Comparison of ENCODE assay signal across 19 cellular contexts in genomic region chr16:70579248-70579647, GRCh38. TPM values are rescaled to one million over a fixed set of nuclear protein-coding genes. Genes with fewer than 3 reads are reported as not detected.
DNase-seq lines count a peak whose midpoint lies in the region; ATAC-seq, FAIRE-seq and TF ChIP-seq lines count a peak whose summit lies in the region.
"Had no signal": no experiment of that assay in that cellular context is flagged by ENCODE, and none has a peak within 500 bp of the region (broad histone marks: within the 10 kb centered on the region; RNA-seq: fewer than 3 reads in every experiment).

No MANE protein-coding gene starts in this region.

- POLR2A ChIA-PET in K562 (lab: Yijun Ruan, JAX), result interaction anchor here (0.8 to 4.0 kb wide), 5 partner anchors 8 to 23 kb away, joined by 3 to 22 read pairs (median 5); no protein-coding TSS in a partner anchor

- TF ChIP-seq CTCF in breast epithelium (IDR thresholded peaks at IDR 0.05) (no peak), mammary epithelial cell (conservative IDR thresholded peaks at IDR 0.05 in 1 of 2, IDR thresholded peaks at IDR 0.05 in 1 of 2; ENCODE audit: extremely low read depth in 1 of 2, insufficient read depth in 1 of 2, low read depth in 1 of 2, low read length in 2 of 2) (no peak), K562 (IDR thresholded peaks at IDR 0.05 in 2 of 3, conservative IDR thresholded peaks at IDR 0.05 in 1 of 3; ENCODE audit: insufficient read depth in 2 of 3, low read depth in 1 of 3, low read length in 3 of 3) (no peak), neural crest cell (conservative IDR thresholded peaks at IDR 0.05) (no peak), tibial artery (IDR thresholded peaks at IDR 0.05) (no peak)

- intact Hi-C loops in breast epithelium (cut with DNase I; ENCODE audit: low total_unique reads), result no loop called here
- intact Hi-C loops in mammary epithelial cell (cut with micrococcal nuclease), result loop anchor here (10.0 kb wide), 1 partner anchor 196 kb away; no protein-coding TSS in a partner anchor
- intact Hi-C loops in K562 (cut with micrococcal nuclease), result loop anchor here (5.0 kb wide), 1 partner anchor 73 kb away; no protein-coding TSS in a partner anchor
- intact Hi-C loops in tibial artery (cut with DNase I; ENCODE audit: low total_unique reads), result no loop called here

- peak overlapping the region in 2 of 3 donors; percentile 48 to 63 for H3K4me3 ChIP-seq in breast epithelium
- H3K4me3 ChIP-seq in mammary epithelial cell (replicated peaks in 1 of 3; ENCODE audit: insufficient read depth in 1 of 3, low read depth in 2 of 3, low read length in 3 of 3), result no peak overlapping the region
- no peak overlapping the region for H3K4me3 ChIP-seq in K562
- H3K4me3 ChIP-seq in tibial artery, result peak overlapping the region in 1 of 2 donors; percentile 39
- H3K4me3 ChIP-seq: GM23338 had no signal

- H3K27ac Mint-ChIP-seq in neural crest cell (ENCODE audit: unreplicated experiment), result no peak overlapping the region
- H3K27ac Mint-ChIP-seq: GM23338 had no signal

- no peaks in the 10 kb centered on the region for H3K36me3 Mint-ChIP-seq in neural crest cell (ENCODE audit: low read depth)
- H3K36me3 Mint-ChIP-seq: CD4-positive, CD25-positive, alpha-beta regulatory T cell had no signal

- peak overlapping the region; percentile 85 to 87 for H3K27ac ChIP-seq in breast epithelium
- H3K27ac ChIP-seq in mammary epithelial cell (ENCODE audit: insufficient read depth, low read depth, low read length), result no peak overlapping the region
- no peak overlapping the region for H3K27ac ChIP-seq in K562 (ENCODE audit: extremely low read depth, low read depth, low read length)
- H3K27ac ChIP-seq in tibial artery, result peak overlapping the region; percentile 57 to 59

- no peak for TF ChIP-seq RAD21 in K562 (CRISPR knock-in tag; conservative IDR thresholded peaks at IDR 0.05 in 1 of 2, IDR thresholded peaks at IDR 0.05 in 1 of 2)

- H3K9me3 Mint-ChIP-seq in neural crest cell, result no peaks in the 10 kb centered on the region
- H3K9me3 Mint-ChIP-seq: CD4-positive, CD25-positive, alpha-beta regulatory T cell; GM23338 had no signal

- H3K36me3 ChIP-seq in breast epithelium, result no peaks in the 10 kb centered on the region
- H3K36me3 ChIP-seq in mammary epithelial cell (ENCODE audit: insufficient read depth, low read length), result peaks cover 3% of the 10 kb centered on the region
- peaks cover 7% of the 10 kb centered on the region; the same call in 1 of the 3 replicates for H3K36me3 ChIP-seq in K562 (ENCODE audit: control insufficient read depth, insufficient read depth, low read length)
- no peaks in the 10 kb centered on the region for H3K36me3 ChIP-seq in tibial artery

- TF ChIP-seq EP300 in K562 (IDR thresholded peaks at IDR 0.05; ENCODE audit: low read length), result no peak

- FAIRE-seq in K562 (lab: Jason Lieb, UNC), result no peak

- TF ChIP-seq POLR2A in breast epithelium (IDR thresholded peaks at IDR 0.05) (no peak), K562 (conservative IDR thresholded peaks at IDR 0.05) (no peak)

- dilution Hi-C loops in mammary epithelial cell (cut with HindIII; ENCODE audit: low sequenced_read_pairs), result loop anchor here (5.0 kb wide), 1 partner anchor 73 kb away; no protein-coding TSS in a partner anchor

- no peaks in the 10 kb centered on the region for H3K9me1 ChIP-seq in K562 (ENCODE audit: control insufficient read depth, insufficient read depth, low read length)

- no peak overlapping the region for H3K9ac ChIP-seq in mammary epithelial cell (ENCODE audit: insufficient read depth, low read length)
- peak overlapping the region in 1 of 2 experiments; percentile 89; a peak in 2 of 4 replicates for H3K9ac ChIP-seq in K562 (ENCODE audit: insufficient read depth in 1 of 2, low read depth in 2 of 2, low read length in 2 of 2)

- DNase-seq in breast epithelium (ENCODE audit: low spot score in 2 of 2) (no peak), mammary epithelial cell (no peak), K562 (ENCODE audit: extremely low read depth in 1 of 4, low spot score in 3 of 4) (no peak), neural crest cell (ENCODE audit: low read depth, low spot score) (no peak), tibial artery (no peak), HT-29 (ENCODE audit: low spot score) (no peak)
- no peak for DNase-seq in stimulated activated CD4-positive, alpha-beta T cell treated with anti-CD3 and anti-CD28 coated beads, Interleukin-15, amount 100 ng/mL, for 24 hours
- DNase-seq: CD4-positive, CD25-positive, alpha-beta regulatory T cell; DMS153; GDM1; NCI-H1417; NCI-H187; NCI-H2227 treated with DMSO at 0.1 percent for 48 hours; NCI-H510A treated with DMSO at 0.1 percent for 48 hours; NCI-H774; SIG-M5 had no signal

- H3K4me3 Mint-ChIP-seq in neural crest cell, result peak overlapping the region; percentile 47
- H3K4me3 Mint-ChIP-seq: CD4-positive, CD25-positive, alpha-beta regulatory T cell; GM23338 had no signal

- in situ Hi-C loops in mammary epithelial cell (cut with MboI; ENCODE audit: low sequenced_read_pairs in 2 of 2) (no loop called here), K562 (cut with MboI) (no loop called here)

- no peaks in the 10 kb centered on the region for H3K79me2 ChIP-seq in mammary epithelial cell (ENCODE audit: insufficient read depth, low read length)
- no peaks in the 10 kb centered on the region for H3K79me2 ChIP-seq in K562 (ENCODE audit: control insufficient read depth, insufficient read depth, low read length)

- H2AFZ ChIP-seq in mammary epithelial cell (ENCODE audit: low read depth, low read length) (no peak overlapping the region), K562 (ENCODE audit: low read depth, low read length) (peak overlapping the region; percentile 77)

- no TSS peak for BruUV-seq in mammary epithelial cell (replicated peaks; lab: Mats Ljungman, UMichigan)
- no TSS peak for BruUV-seq in K562 (replicated peaks; lab: Mats Ljungman, UMichigan)

- ATAC-seq in K562 (no peak), GM19452 (IDR thresholded peaks at IDR 0.05; ENCODE audit: unreplicated experiment) (no peak)

- peaks cover 11 to 14% of the 10 kb centered on the region in 2 donors for H3K4me1 ChIP-seq in breast epithelium
- H3K4me1 ChIP-seq in mammary epithelial cell (ENCODE audit: insufficient read depth, low read length), result peaks cover 48% of the 10 kb centered on the region
- peaks cover 5 to 8% of the 10 kb centered on the region in 2 experiments; a peak in 3 of 5 replicates for H3K4me1 ChIP-seq in K562 (replicated peaks in 1 of 2; ENCODE audit: control insufficient read depth in 2 of 2, insufficient read depth in 2 of 2, low read length in 2 of 2)
- H3K4me1 ChIP-seq in tibial artery, result peaks cover 0 to 76% (median 48%) of the 10 kb centered on the region in 4 donors

- H4K20me1 ChIP-seq in mammary epithelial cell (ENCODE audit: insufficient read depth, low read length) (no peaks in the 10 kb centered on the region), K562 (replicated peaks; ENCODE audit: control insufficient read depth, insufficient read depth, low read length) (no peaks in the 10 kb centered on the region; the same call in 1 of the 2 replicates)

- CTCF ChIA-PET in mammary epithelial cell (lab: Charles Lee; ENCODE audit: low non-redundant PET), result no interaction called here
- CTCF ChIA-PET in K562 (lab: Yijun Ruan, JAX; ENCODE audit: low intra/inter-chr PET ratio), result no interaction called here

- H3K4me1 Mint-ChIP-seq in neural crest cell, result no peaks in the 10 kb centered on the region

- 66% methylated on average over 5 of the region's 5 CpGs for WGBS in mammary epithelial cell (ENCODE audit: low coverage, missing lambda C conversion rate)
- WGBS in K562 (ENCODE audit: insufficient coverage, low coverage, missing lambda C conversion rate), result 74% methylated on average over 5 of the region's 5 CpGs

- H3K27me3 Mint-ChIP-seq in neural crest cell (ENCODE audit: low read depth), result peaks cover 3% of the 10 kb centered on the region

- H3K9me3 ChIP-seq in breast epithelium (no peaks in the 10 kb centered on the region), mammary epithelial cell (replicated peaks; ENCODE audit: insufficient read depth, low read length) (no peaks in the 10 kb centered on the region), K562 (replicated peaks; ENCODE audit: control insufficient read depth, insufficient read depth, low read depth, low read length) (no peaks in the 10 kb centered on the region), tibial artery (no peaks in the 10 kb centered on the region)
- H3K9me3 ChIP-seq: BE2C had no signal

- H3K27me3 ChIP-seq in breast epithelium (no peaks in the 10 kb centered on the region), mammary epithelial cell (ENCODE audit: insufficient read depth, low read length) (no peaks in the 10 kb centered on the region), K562 (ENCODE audit: control insufficient read depth in 2 of 2, insufficient read depth in 2 of 2, low read length in 2 of 2) (peaks cover 0 to 3% of the 10 kb centered on the region in 2 experiments; a peak in 1 of 5 replicates), tibial artery (no peaks in the 10 kb centered on the region)
- H3K27me3 ChIP-seq: BE2C had no signal

- H3K4me2 ChIP-seq in mammary epithelial cell (ENCODE audit: insufficient read depth, low read depth, low read length) (no peak overlapping the region), K562 (ENCODE audit: insufficient read depth, low read length) (no peak overlapping the region)
- H3K4me2 ChIP-seq: GM23338 had no signal

RNA-seq across cellular contexts. Expression of gene SF3B3, which starts 55.6 kb away (rescaled TPM):
- total RNA-seq in breast epithelium (100 to 1,000 TPM in 2 of 3 donors, 10 to 100 TPM in 1; 80.2 to 147 (median 133) TPM), mammary epithelial cell (100 to 1,000 TPM; 147 to 305 TPM), K562 (2014; rRNA removed) (98.9 and 208 TPM in 2 replicates), K562 (2014; rRNA removed; fragmentation: Illumina TruSeq; extraction: Trizol) (221 and 275 TPM in 2 replicates), K562 (2015; rRNA removed; fragmentation: Illumina TruSeq; extraction: Trizol) (252 and 265 TPM in 2 replicates), K562 (2021) (513 and 546 TPM in 2 replicates), neural crest cell (622 and 631 TPM in 2 replicates)
- polyA plus RNA-seq in mammary epithelial cell (107 TPM), K562 (2011; rRNA removed) (172 and 248 TPM in 2 replicates), K562 (2014; fragmentation: Illumina TruSeq; extraction: Trizol) (349 and 430 TPM in 2 replicates), K562 (2014; fragmentation: Nextera tagmentation; extraction: Ambion mirVana) (100 to 1,000 TPM; 209 to 414 TPM), K562 (2014; rRNA removed) (103 and 105 TPM in 2 replicates)
- polyA minus RNA-seq in mammary epithelial cell, result 517 TPM
- total RNA-seq in K562 (2011; cell fraction: chromatin; rRNA removed; ENCODE audit: low replicate concordance), result 616 and 628 TPM in 2 replicates
- 207 and 261 TPM in 2 replicates for total RNA-seq in K562 (2011; cell fraction: nucleolus; rRNA removed)
- 272 and 275 TPM in 2 replicates for total RNA-seq in K562 (2011; cell fraction: nucleoplasm; rRNA removed)
- 249 and 266 TPM in 2 replicates for polyA plus RNA-seq in K562 (2011; cell fraction: cytosol; rRNA removed)
- polyA plus RNA-seq in K562 (2011; cell fraction: nucleus; rRNA removed), result 317 and 410 TPM in 2 replicates
- polyA plus RNA-seq in K562 (2012), result 179 and 231 TPM in 2 replicates
- polyA minus RNA-seq in K562 (2011; rRNA and poly(A)+ RNA removed), result 327 and 380 TPM in 2 replicates
- polyA minus RNA-seq in K562 (2011; cell fraction: cytosol; rRNA and poly(A)+ RNA removed), result 234 and 252 TPM in 2 replicates
- polyA minus RNA-seq in K562 (2011; cell fraction: nucleus; rRNA and poly(A)+ RNA removed), result 101 and 174 TPM in 2 replicates
- 144 and 153 TPM in 2 replicates for total RNA-seq in HT-29 (2014; rRNA removed; shearing (Covaris generic))

RNA-seq across cellular contexts. Expression of gene COG4, which starts 55.9 kb away (rescaled TPM):
- 10 to 100 TPM; 36.4 to 46.1 (median 41.3) TPM for total RNA-seq in breast epithelium
- 10 to 100 TPM; 42.7 to 52.0 TPM for total RNA-seq in mammary epithelial cell
- polyA plus RNA-seq in mammary epithelial cell, result 35.7 TPM
- 39.0 TPM for polyA minus RNA-seq in mammary epithelial cell
- 128 and 175 TPM in 2 replicates for total RNA-seq in K562 (2011; cell fraction: chromatin; rRNA removed; ENCODE audit: low replicate concordance)
- 70.0 and 73.4 TPM in 2 replicates for total RNA-seq in K562 (2011; cell fraction: nucleolus; rRNA removed)
- total RNA-seq in K562 (2011; cell fraction: nucleoplasm; rRNA removed), result 87.9 and 95.3 TPM in 2 replicates
- total RNA-seq in K562 (2014; rRNA removed), result 43.2 and 59.0 TPM in 2 replicates
- 39.5 and 44.4 TPM in 2 replicates for total RNA-seq in K562 (2014; rRNA removed; fragmentation: Illumina TruSeq; extraction: Trizol)
- 41.2 and 42.6 TPM in 2 replicates for total RNA-seq in K562 (2015; rRNA removed; fragmentation: Illumina TruSeq; extraction: Trizol)
- 66.7 and 69.8 TPM in 2 replicates for total RNA-seq in K562 (2021)
- 69.2 and 73.9 TPM in 2 replicates for polyA plus RNA-seq in K562 (2011; rRNA removed)
- polyA plus RNA-seq in K562 (2011; cell fraction: cytosol; rRNA removed), result 55.1 and 86.3 TPM in 2 replicates
- 150 and 164 TPM in 2 replicates for polyA plus RNA-seq in K562 (2011; cell fraction: nucleus; rRNA removed)
- polyA plus RNA-seq in K562 (2012), result 61.8 and 77.6 TPM in 2 replicates
- 44.2 and 48.9 TPM in 2 replicates for polyA plus RNA-seq in K562 (2014; fragmentation: Illumina TruSeq; extraction: Trizol)
- 10 to 100 TPM; 13.7 to 37.4 TPM for polyA plus RNA-seq in K562 (2014; fragmentation: Nextera tagmentation; extraction: Ambion mirVana)
- 49.1 and 55.9 TPM in 2 replicates for polyA plus RNA-seq in K562 (2014; rRNA removed)
- 67.7 and 72.4 TPM in 2 replicates for polyA minus RNA-seq in K562 (2011; rRNA and poly(A)+ RNA removed)
- polyA minus RNA-seq in K562 (2011; cell fraction: cytosol; rRNA and poly(A)+ RNA removed), result 30.7 and 31.3 TPM in 2 replicates
- polyA minus RNA-seq in K562 (2011; cell fraction: nucleus; rRNA and poly(A)+ RNA removed), result 27.5 and 41.7 TPM in 2 replicates
- total RNA-seq in neural crest cell, result 81.2 and 82.7 TPM in 2 replicates
- 61.7 and 76.6 TPM in 2 replicates for total RNA-seq in HT-29 (2014; rRNA removed; shearing (Covaris generic))

Comparison
In these comparisons a context has a peak if more than half of its experiments do, and no peak if none do; other contexts are left out.
1. H3K27ac ChIP-seq: peak in breast epithelium (2 of 2) and tibial artery (2 of 2); none in mammary epithelial cell (single experiment) and K562 (single experiment).
2. H3K4me3 ChIP-seq: peak in breast epithelium (2 of 3); none in mammary epithelial cell (0 of 3) and K562 (single experiment).
3. intact Hi-C loops: an anchor here in mammary epithelial cell (10.0 kb wide) and K562 (5.0 kb wide); none called in breast epithelium and tibial artery.